Comparison of ENCODE assay signal across 19 cellular contexts in genomic region chr5:91283326-91283725, GRCh38.
DNase-seq lines count a peak whose midpoint lies in the region; ATAC-seq and TF ChIP-seq lines count a peak whose summit lies in the region.
"Had no signal": no experiment of that assay in that cellular context is flagged by ENCODE, and none has a peak within 500 bp of the region (broad histone marks: within the 10 kb centered on the region; RNA-seq: fewer than 3 reads in every experiment).

No MANE protein-coding gene starts in this region.

- BruUV-seq in Calu3 (replicated peaks; lab: Mats Ljungman, UMichigan) = no TSS peak

- no peak overlapping the region for H3K4me2 ChIP-seq in trophoblast cell (ENCODE audit: low read length)

- no peak overlapping the region for H3K4me3 Mint-ChIP-seq in Calu3 (ENCODE audit: low read depth, unreplicated experiment)
- no peak overlapping the region for H3K4me3 Mint-ChIP-seq in dendritic cell treated with granulocyte-macrophage colony-stimulating factor and Interleukin-4, amounts not matched to agents 40 ng/mL and 50 ng/mL, for 4 days
- H3K4me3 Mint-ChIP-seq: memory B cell; stimulated activated naive B cell treated with anti-CD40 and anti-IgM and Interleukin-4, amounts not matched to agents 10 μg/mL and 1 μg/mL and 100 μg/mL, for 72 hours; T-cell had no signal

- no peak overlapping the region for H4K8ac ChIP-seq in trophoblast cell (ENCODE audit: low read depth, low read length)

- peak overlapping the region; percentile 5 for H3K27ac Mint-ChIP-seq in Calu3 (ENCODE audit: unreplicated experiment)
- peak overlapping the region; percentile 60 for H3K27ac Mint-ChIP-seq in dendritic cell treated with granulocyte-macrophage colony-stimulating factor and Interleukin-4, amounts not matched to agents 40 ng/mL and 50 ng/mL, for 4 days
- H3K27ac Mint-ChIP-seq: memory B cell; stimulated activated naive B cell treated with anti-CD40 and anti-IgM and Interleukin-4, amounts not matched to agents 10 μg/mL and 1 μg/mL and 100 μg/mL, for 72 hours had no signal

- TF ChIP-seq CTCF in Calu3 (IDR thresholded peaks at IDR 0.05; ENCODE audit: unreplicated experiment) = no peak

- H3K27me3 Mint-ChIP-seq in Calu3 (ENCODE audit: unreplicated experiment) = no peaks in the 10 kb centered on the region
- H3K27me3 Mint-ChIP-seq in dendritic cell treated with granulocyte-macrophage colony-stimulating factor and Interleukin-4, amounts not matched to agents 40 ng/mL and 50 ng/mL, for 4 days = no peaks in the 10 kb centered on the region
- H3K27me3 Mint-ChIP-seq: stimulated activated naive B cell treated with anti-CD40 and anti-IgM and Interleukin-4, amounts not matched to agents 10 μg/mL and 1 μg/mL and 100 μg/mL, for 72 hours; T-cell had no signal

- H3K36me3 ChIP-seq in trophoblast cell (ENCODE audit: control insufficient read depth in 1 of 2, insufficient read depth in 2 of 2, low read length in 2 of 2) = no peaks in the 10 kb centered on the region
- H3K36me3 ChIP-seq: cardiac muscle cell, suprapubic skin had no signal

- H2AK5ac ChIP-seq in trophoblast cell (ENCODE audit: low read length) = no peak overlapping the region

- peaks cover 9% of the 10 kb centered on the region for H3K79me1 ChIP-seq in trophoblast cell (ENCODE audit: low read length)

- ATAC-seq in HG02840 (IDR thresholded peaks at IDR 0.05; ENCODE audit: low FRiP score, unreplicated experiment) = no peak
- ATAC-seq: stimulated activated naive B cell treated with anti-CD40 and anti-IgM and Interleukin-4, amounts not matched to agents 10 μg/mL and 1 μg/mL and 100 μg/mL, for 72 hours; T-cell had no signal

- no peak overlapping the region for H3K27ac ChIP-seq in trophoblast cell (ENCODE audit: low read depth, low read length)
- H3K27ac ChIP-seq: cardiac muscle cell, suprapubic skin had no signal

- no peak for DNase-seq in Calu3
- DNase-seq in LoVo (ENCODE audit: low spot score) = peak; percentile 16
- peak; percentile 30 to 63 for DNase-seq in trophoblast cell
- DNase-seq in SKM-1 treated with dmso at 0.1 percent for 144 hours (lab: John Stamatoyannopoulos, UW; ENCODE audit: unreplicated experiment) = no peak
- DNase-seq in amygdala (lab: John Stamatoyannopoulos, UW) = no peak
- DNase-seq: amniotic stem cell; MM.1S; NCI-H1417; NCI-H2107; NCI-H446 treated with DMSO at 0.1 percent for 48 hours; nucleus accumbens; OCI-M1; stimulated activated naive B cell treated with anti-CD40 and anti-IgM and Interleukin-4, amounts not matched to agents 10 μg/mL and 1 μg/mL and 100 μg/mL, for 72 hours; T-cell had no signal

- no peak overlapping the region for H2AFZ ChIP-seq in trophoblast cell (ENCODE audit: insufficient read depth, low read length, poor library complexity)

- H2BK5ac ChIP-seq in trophoblast cell (ENCODE audit: low read depth, low read length, poor library complexity) = no peak overlapping the region

- H3K18ac ChIP-seq in trophoblast cell (ENCODE audit: low read length) = no peak overlapping the region

- H3K27me3 ChIP-seq in trophoblast cell (ENCODE audit: insufficient read depth, low read length) = no peaks in the 10 kb centered on the region
- H3K27me3 ChIP-seq: cardiac muscle cell, suprapubic skin had no signal

- no peaks in the 10 kb centered on the region for H3K9me3 ChIP-seq in trophoblast cell (ENCODE audit: insufficient read depth, low read depth, low read length)
- H3K9me3 ChIP-seq: suprapubic skin had no signal

- H4K12ac ChIP-seq in trophoblast cell (ENCODE audit: low read depth, low read length) = no peak overlapping the region

- no peak overlapping the region for H3K23ac ChIP-seq in trophoblast cell (ENCODE audit: low read length)

- no peak overlapping the region for H3K14ac ChIP-seq in trophoblast cell (ENCODE audit: low read length)

- intact Hi-C loops in Calu3 (cut with micrococcal nuclease; ENCODE audit: unreplicated experiment) = loop anchor here (5.0 kb wide), 2 partner anchors 56 to 99 kb away; partner anchors contain the start of gene ARRDC3
- intact Hi-C loops in dendritic cell treated with granulocyte-macrophage colony-stimulating factor and Interleukin-4, amounts not matched to agents 40 ng/mL and 50 ng/mL, for 4 days (cut with micrococcal nuclease) = loop anchor here (10.0 kb wide), 1 partner anchor 179 kb away; no protein-coding TSS in a partner anchor

- no peak overlapping the region for H3K4ac ChIP-seq in trophoblast cell (ENCODE audit: low read depth, low read length)

- peaks cover 51% of the 10 kb centered on the region for H3K4me1 Mint-ChIP-seq in Calu3 (ENCODE audit: low read depth, unreplicated experiment)
- H3K4me1 Mint-ChIP-seq in dendritic cell treated with granulocyte-macrophage colony-stimulating factor and Interleukin-4, amounts not matched to agents 40 ng/mL and 50 ng/mL, for 4 days (ENCODE audit: low read depth) = peaks cover 54% of the 10 kb centered on the region

- no peaks in the 10 kb centered on the region for H3K4me1 ChIP-seq in trophoblast cell (ENCODE audit: control insufficient read depth in 1 of 2, insufficient read depth in 2 of 2, low read length in 2 of 2)

- no peaks in the 10 kb centered on the region for H3K79me2 ChIP-seq in trophoblast cell (ENCODE audit: control insufficient read depth, insufficient read depth, low read length, poor library complexity)

- H3K9me3 Mint-ChIP-seq in Calu3 (ENCODE audit: low read depth, unreplicated experiment) = peaks cover 5% of the 10 kb centered on the region
- H3K9me3 Mint-ChIP-seq in dendritic cell treated with granulocyte-macrophage colony-stimulating factor and Interleukin-4, amounts not matched to agents 40 ng/mL and 50 ng/mL, for 4 days = peaks cover 9% of the 10 kb centered on the region

- no peak overlapping the region for H3K4me3 ChIP-seq in trophoblast cell (ENCODE audit: low read depth, low read length)
- H3K4me3 ChIP-seq: cardiac muscle cell, suprapubic skin had no signal

- no peak overlapping the region for H2BK12ac ChIP-seq in trophoblast cell (ENCODE audit: low read length)

- H2BK120ac ChIP-seq in trophoblast cell (ENCODE audit: insufficient read depth, low read length, poor library complexity) = no peak overlapping the region

- no CpG with 5 or more reads among the region's 4 CpGs for WGBS in trophoblast cell (ENCODE audit: extremely low coverage, insufficient coverage, insufficient read length)

- H4K91ac ChIP-seq in trophoblast cell (ENCODE audit: low read depth, low read length) = no peak overlapping the region

- no peak overlapping the region for H3K9ac ChIP-seq in trophoblast cell (ENCODE audit: low read length)

- H3K36me3 Mint-ChIP-seq in Calu3 (ENCODE audit: insufficient read depth, unreplicated experiment) = peaks cover 22% of the 10 kb centered on the region
- no peaks in the 10 kb centered on the region for H3K36me3 Mint-ChIP-seq in dendritic cell treated with granulocyte-macrophage colony-stimulating factor and Interleukin-4, amounts not matched to agents 40 ng/mL and 50 ng/mL, for 4 days (ENCODE audit: low read depth)

- CTCF ChIA-PET in Calu3 (lab: Charles Lee) = interaction anchor here (0.7 kb wide), 1 partner anchor 36 kb away, joined by 3 read pairs; no protein-coding TSS in a partner anchor

Comparison
In these comparisons a context has a peak if more than half of its experiments do, and no peak if none do; other contexts are left out.
1. DNase-seq: peak in LoVo (single experiment) and trophoblast cell (2 of 2); none in Calu3 (single experiment), SKM-1 treated with dmso at 0.1 percent for 144 hours (single experiment) and amygdala (0 of 56).